In the genomic region with DNA sequence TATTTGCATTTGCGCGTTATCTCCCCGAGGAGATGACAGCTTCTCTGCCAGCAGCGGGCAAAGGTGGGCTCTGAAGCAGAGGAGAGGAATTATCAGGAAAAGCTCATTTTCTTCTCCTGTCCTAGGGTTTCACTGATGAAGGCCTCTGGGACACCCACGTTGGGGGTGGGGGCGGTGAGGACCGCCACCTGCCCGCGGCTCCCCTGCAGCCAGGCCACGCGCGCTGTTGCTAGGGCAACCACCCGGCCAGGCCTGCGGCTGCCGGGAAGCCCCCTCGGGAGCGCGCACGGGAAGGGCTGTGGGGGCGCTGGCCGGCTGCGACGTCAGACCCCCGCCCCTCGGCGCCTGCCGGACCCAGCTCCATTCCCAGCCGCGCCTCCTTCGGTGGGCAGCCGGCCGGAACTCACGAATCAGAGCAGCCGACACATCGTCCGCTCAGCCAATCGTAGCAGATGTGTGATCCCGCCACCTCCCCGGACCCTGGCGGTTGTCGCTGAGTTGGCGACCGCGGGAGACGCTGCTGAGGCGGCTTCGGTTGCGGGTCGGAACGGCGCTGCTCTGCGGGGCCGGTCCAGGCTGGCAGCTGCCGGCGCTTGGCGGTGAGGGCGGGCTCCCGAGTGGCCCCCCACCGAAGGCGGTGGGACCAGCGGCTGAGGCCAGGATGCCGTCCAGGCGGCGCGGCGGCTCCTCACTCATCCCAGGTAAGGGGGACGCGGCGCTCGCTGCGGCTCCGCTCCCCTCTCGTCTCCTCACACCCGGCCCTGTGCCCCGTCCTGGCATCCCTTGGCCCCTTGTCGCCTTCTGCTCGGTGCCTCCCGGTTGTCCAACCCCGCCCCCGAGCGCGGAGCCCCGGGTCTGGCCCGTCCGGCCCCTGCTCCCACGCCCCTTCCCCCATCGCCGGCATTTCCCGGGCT, we compare ENCODE assay signal across 8 cellular contexts. TPM values are rescaled to one million over a fixed set of nuclear protein-coding genes. Genes with fewer than 3 reads are reported as not detected.
DNase-seq lines count a peak whose midpoint lies in the region; ATAC-seq and TF ChIP-seq lines count a peak whose summit lies in the region.

TSS of gene TPST1 (plus strand) at position 513 of the 914 bp plus-strand sequence. CDS start 35,092 bp downstream, outside the sequence.

- ATAC-seq in GM19328 (IDR thresholded peaks at IDR 0.05; ENCODE audit: unreplicated experiment) (peak; percentile 94), HG03469 (IDR thresholded peaks at IDR 0.05; ENCODE audit: unreplicated experiment) (peak; percentile 91), right lobe of liver (peak; percentile 92 to 96 (median 96))

- CTCF ChIA-PET in activated CD4-positive, alpha-beta memory T cell treated with anti-CD3 and anti-CD28 coated beads for 36 hours (lab: Charles Lee), result interaction anchor here (0.7 to 1.5 kb wide), 5 partner anchors 35 to 224 kb away, joined by 3 to 6 read pairs (median 3); no protein-coding TSS in a partner anchor

- peaks cover 28% of the 10 kb centered on the region for H3K4me1 Mint-ChIP-seq in activated CD4-positive, alpha-beta memory T cell treated with anti-CD3 and anti-CD28 coated beads for 36 hours (ENCODE audit: low read depth)

- peak; percentile 96 for TF ChIP-seq POLR2A in right lobe of liver (IDR thresholded peaks at IDR 0.05)

- intact Hi-C loops in activated CD4-positive, alpha-beta memory T cell treated with anti-CD3 and anti-CD28 coated beads for 36 hours (cut with micrococcal nuclease), result loop anchor here (10.0 kb wide), 1 partner anchor 90 kb away; the partner anchor contains the start of gene CRCP
- intact Hi-C loops in dorsolateral prefrontal cortex (cut with DNase I), result loop anchor here (5.0 kb wide), 2 partner anchors 128 to 287 kb away; partner anchors contain the start of gene ASL (in 1 of the 2)
- intact Hi-C loops in right lobe of liver (cut with DNase I), result no loop called here

- no peaks in the 10 kb centered on the region for H3K9me3 Mint-ChIP-seq in activated CD4-positive, alpha-beta memory T cell treated with anti-CD3 and anti-CD28 coated beads for 36 hours

- H3K4me3 Mint-ChIP-seq in activated CD4-positive, alpha-beta memory T cell treated with anti-CD3 and anti-CD28 coated beads for 36 hours, result peak within 1 kb of the TSS; percentile 81

- no peaks in the 10 kb centered on the region for H3K36me3 Mint-ChIP-seq in activated CD4-positive, alpha-beta memory T cell treated with anti-CD3 and anti-CD28 coated beads for 36 hours

- H3K27me3 Mint-ChIP-seq in activated CD4-positive, alpha-beta memory T cell treated with anti-CD3 and anti-CD28 coated beads for 36 hours, result peaks cover 21% of the 10 kb centered on the region

- TF ChIP-seq CTCF in dorsolateral prefrontal cortex (IDR thresholded peaks at IDR 0.05 in 54 of 56, conservative IDR thresholded peaks at IDR 0.05 in 2 of 56; ENCODE audit: low read depth in 1 of 56, partially characterized antibody in 56 of 56), result peak in 54 of 56 donors; percentile 11 to 76 (median 60)
- TF ChIP-seq CTCF in right lobe of liver (IDR thresholded peaks at IDR 0.05), result peak; percentile 51 to 69 (median 60)

- POLR2A ChIA-PET in activated CD4-positive, alpha-beta memory T cell treated with anti-CD3 and anti-CD28 coated beads for 36 hours (lab: Charles Lee), result no interaction called here

- H3K4me3 ChIP-seq in dorsolateral prefrontal cortex, result peak within 1 kb of the TSS; percentile 64 to 100 (median 96)
- H3K4me3 ChIP-seq in right lobe of liver, result peak within 1 kb of the TSS; percentile 93 to 99 (median 97)

- no peak within 1 kb of the TSS for H3K27ac Mint-ChIP-seq in activated CD4-positive, alpha-beta memory T cell treated with anti-CD3 and anti-CD28 coated beads for 36 hours

- peaks cover 0 to 17% (median 0%) of the 10 kb centered on the region in 4 donors for H3K4me1 ChIP-seq in right lobe of liver

- H3K36me3 ChIP-seq in right lobe of liver, result no peaks in the 10 kb centered on the region

- WGBS in right lobe of liver (ENCODE audit: insufficient coverage, low coverage, low lambda C conversion rate, missing lambda C conversion rate), result 0% methylated on average over 10 of the region's 89 CpGs

- peak within 1 kb of the TSS; percentile 48 to 95 (median 84) for H3K27ac ChIP-seq in dorsolateral prefrontal cortex
- H3K27ac ChIP-seq in right lobe of liver, result peak within 1 kb of the TSS; percentile 93 to 97 (median 95)

- DNase-seq in C1 segment of cervical spinal cord (lab: John Stamatoyannopoulos, UW) (peak; percentile 69 to 96 (median 92)), NCI-H526 treated with DMSO at 0.1 percent for 48 hours (lab: John Stamatoyannopoulos, UW) (peak; percentile 87), dorsolateral prefrontal cortex (peak; percentile 89 to 98 (median 95)), right lobe of liver (peak; percentile 88 to 92 (median 90))
- peak; percentile 84 for DNase-seq in activated CD4-positive, alpha-beta memory T cell treated with anti-CD3 and anti-CD28 coated beads for 36 hours
- DNase-seq in stimulated activated CD4-positive, alpha-beta T cell treated with anti-CD3 and anti-CD28 coated beads, Interleukin-4, amount 100 ng/mL, for 24 hours, result peak; percentile 78

- no peaks in the 10 kb centered on the region for H3K27me3 ChIP-seq in dorsolateral prefrontal cortex
- H3K27me3 ChIP-seq in right lobe of liver, result no peaks in the 10 kb centered on the region

- H3K9me3 ChIP-seq in right lobe of liver, result no peaks in the 10 kb centered on the region

RNA-seq across cellular contexts. Expression of gene TPST1, which starts in this region (rescaled TPM):
- total RNA-seq in activated CD4-positive, alpha-beta memory T cell treated with anti-CD3 and anti-CD28 coated beads for 36 hours, result under 1 TPM; 0.62 to 0.94 TPM
- 10 to 100 TPM; 24.1 to 80.0 (median 37.7) TPM for total RNA-seq in dorsolateral prefrontal cortex
- total RNA-seq in right lobe of liver, result 10 to 100 TPM; 18.0 to 40.5 (median 26.3) TPM

Comparison
In these comparisons a context has a peak if more than half of its experiments do, and no peak if none do; other contexts are left out.
1. Peak in every context shown above with its lines: DNase-seq, ATAC-seq, H3K4me3 ChIP-seq and H3K27ac ChIP-seq.
2. RNA of gene TPST1 (total RNA-seq): 24.1 to 80.0 TPM in dorsolateral prefrontal cortex and 18.0 to 40.5 TPM in right lobe of liver; 0.62 to 0.94 TPM in activated CD4-positive, alpha-beta memory T cell treated with anti-CD3 and anti-CD28 coated beads for 36 hours; every median in the first group is over 4 times any median in the second.
3. Peak in DNase-seq in activated CD4-positive, alpha-beta memory T cell treated with anti-CD3 and anti-CD28 coated beads for 36 hours; RNA of the gene not detected or under 1 TPM.
4. intact Hi-C loops: an anchor here in activated CD4-positive, alpha-beta memory T cell treated with anti-CD3 and anti-CD28 coated beads for 36 hours (10.0 kb wide) and dorsolateral prefrontal cortex (5.0 kb wide); none called in right lobe of liver.